ENCODE assay signal across 9 cellular contexts in the genomic region with DNA sequence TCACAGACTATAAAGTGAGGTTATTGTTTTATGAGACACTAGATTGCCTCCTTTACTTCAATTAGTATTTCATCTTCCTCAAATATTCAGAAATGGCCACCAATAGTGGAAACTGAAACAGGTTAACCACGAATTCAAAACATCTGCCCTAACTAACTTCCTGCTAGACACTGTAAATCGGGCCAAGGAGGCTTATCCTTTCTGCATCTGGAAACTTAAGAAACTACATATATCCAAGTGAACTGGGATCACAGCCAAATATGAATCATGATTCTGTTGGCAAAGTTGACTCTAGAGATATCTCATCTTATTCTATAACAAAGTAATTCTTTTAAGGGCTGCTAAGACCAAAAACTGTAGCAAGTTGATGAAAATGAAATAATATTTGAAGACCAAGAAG.
DNase-seq lines count a peak whose midpoint lies in the region; ATAC-seq, FAIRE-seq and TF ChIP-seq lines count a peak whose summit lies in the region.
"Had no signal": no experiment of that assay in that cellular context is flagged by ENCODE, and none has a peak within 500 bp of the region (broad histone marks: within the 10 kb centered on the region; RNA-seq: fewer than 3 reads in every experiment).

No MANE protein-coding gene starts in this region.

- H3K36me3 ChIP-seq in bronchial epithelial cell (ENCODE audit: control insufficient read depth, insufficient read depth, low read length) = no peaks in the 10 kb centered on the region

- DNase-seq in A172 (ENCODE audit: low spot score) (peak; percentile 51), HT1080 (ENCODE audit: low read depth) (peak; percentile 65), bronchial epithelial cell (ENCODE audit: low read depth) (peak; percentile 94), frontal cortex (ENCODE audit: low spot score in 2 of 2) (no peak), GOT3 (lab: John Stamatoyannopoulos, UW) (no peak), G401 (ENCODE audit: low spot score) (no peak)
- DNase-seq: activated T-cell treated with anti-CD3 and anti-CD28 coated beads, Interleukin-2, amount 50 U/mL, for 48 hours had no signal

- in situ Hi-C loops in G401 (cut with HindIII; ENCODE audit: low sequenced_read_pairs) = no loop called here

- peak; percentile 67 for ATAC-seq in GM21390 (IDR thresholded peaks at IDR 0.05; ENCODE audit: unreplicated experiment)
- no peak for ATAC-seq in GM19463 (IDR thresholded peaks at IDR 0.05; ENCODE audit: unreplicated experiment)

- H3K27me3 ChIP-seq in bronchial epithelial cell (ENCODE audit: control insufficient read depth, insufficient read depth, low read length) = no peaks in the 10 kb centered on the region

- no peak overlapping the region for H3K4me3 ChIP-seq in bronchial epithelial cell (ENCODE audit: low read depth, low read length)

- FAIRE-seq in bronchial epithelial cell (lab: Jason Lieb, UNC) = no peak
- no peak for FAIRE-seq in frontal cortex (lab: Jason Lieb, UNC)

- no peak for TF ChIP-seq CTCF in bronchial epithelial cell (IDR thresholded peaks at IDR 0.05; ENCODE audit: insufficient read depth, low read length, severe bottlenecking)

Comparison
In these comparisons a context has a peak if more than half of its experiments do, and no peak if none do; other contexts are left out.
1. DNase-seq: peak in A172 (single experiment), HT1080 (single experiment) and bronchial epithelial cell (single experiment); none in frontal cortex (0 of 2), GOT3 (single experiment) and G401 (single experiment).